In genomic region chr3:9249273-9250192, GRCh38 we compare ENCODE assay signal across 8 cellular contexts. TPM values are rescaled to one million over a fixed set of nuclear protein-coding genes. Genes with fewer than 3 reads are reported as not detected.
DNase-seq lines count a peak whose midpoint lies in the region; ATAC-seq, FAIRE-seq and TF ChIP-seq lines count a peak whose summit lies in the region.

Gene SRGAP3, minus strand, starts transcription at chr3:9249646. Its CDS starts 695 bp downstream, at chr3:9248951.

- H3K4me1 ChIP-seq in astrocyte (ENCODE audit: insufficient read depth, low read length) (peaks cover 20% of the 10 kb centered on the region), rectal smooth muscle tissue (ENCODE audit: control insufficient read depth, insufficient read depth, low read length) (peaks cover 5% of the 10 kb centered on the region), aorta (ENCODE audit: control insufficient read depth in 1 of 2, insufficient read depth in 2 of 2, low read length in 2 of 2) (no peaks in the 10 kb centered on the region)

- intact Hi-C loops in aorta (cut with DNase I) = no loop called here

- H3K4me2 ChIP-seq in astrocyte (ENCODE audit: low read length) = peak within 1 kb of the TSS; percentile 99

- no peaks in the 10 kb centered on the region for H3K9me3 Mint-ChIP-seq in astrocyte (ENCODE audit: unreplicated experiment)

- peaks cover 16% of the 10 kb centered on the region for H3K4me1 Mint-ChIP-seq in T-helper 17 cell
- H3K4me1 Mint-ChIP-seq in astrocyte (ENCODE audit: low read depth, unreplicated experiment) = peaks cover 9% of the 10 kb centered on the region

- H3K36me3 Mint-ChIP-seq in T-helper 17 cell (ENCODE audit: low read depth) (no peaks in the 10 kb centered on the region), astrocyte (ENCODE audit: low read depth, unreplicated experiment) (peaks cover 3% of the 10 kb centered on the region)

- H3K27ac ChIP-seq in astrocyte (ENCODE audit: low read depth, low read length) (no peak within 1 kb of the TSS), rectal smooth muscle tissue (ENCODE audit: low read depth, low read length) (peak within 1 kb of the TSS; percentile 18), aorta (ENCODE audit: low read depth in 1 of 2, low read length in 2 of 2) (no peak within 1 kb of the TSS)

- no peak for TF ChIP-seq POLR2A in GM12891 (IDR thresholded peaks at IDR 0.05; ENCODE audit: low read depth, low read length)

- H3K27me3 Mint-ChIP-seq in T-helper 17 cell (peaks cover 32% of the 10 kb centered on the region), astrocyte (ENCODE audit: low read depth, unreplicated experiment) (peaks cover 2% of the 10 kb centered on the region)

- peaks cover 14% of the 10 kb centered on the region for H3K27me3 ChIP-seq in astrocyte (ENCODE audit: insufficient read depth, low read length)
- H3K27me3 ChIP-seq in rectal smooth muscle tissue (ENCODE audit: control insufficient read depth, insufficient read depth, low read length) = no peaks in the 10 kb centered on the region
- no peaks in the 10 kb centered on the region for H3K27me3 ChIP-seq in aorta (ENCODE audit: control insufficient read depth in 1 of 2, insufficient read depth in 2 of 2, low read length in 1 of 2)

- H3K79me2 ChIP-seq in astrocyte (ENCODE audit: insufficient read depth, low read length) = no peaks in the 10 kb centered on the region

- no peaks in the 10 kb centered on the region for H3K9me3 ChIP-seq in T-helper 17 cell (ENCODE audit: control insufficient read depth, low read length, poor library complexity, severe bottlenecking)
- no peaks in the 10 kb centered on the region for H3K9me3 ChIP-seq in astrocyte (ENCODE audit: insufficient read depth, low read depth, low read length)
- no peaks in the 10 kb centered on the region for H3K9me3 ChIP-seq in aorta (ENCODE audit: control insufficient read depth, low read length)

- no peak for TF ChIP-seq CTCF in astrocyte (IDR thresholded peaks at IDR 0.05; ENCODE audit: insufficient read depth, low read depth, low read length)

- H3K4me3 Mint-ChIP-seq in T-helper 17 cell (peak within 1 kb of the TSS; percentile 92), astrocyte (ENCODE audit: unreplicated experiment) (peak within 1 kb of the TSS; percentile 87)

- no peaks in the 10 kb centered on the region for H3K36me3 ChIP-seq in astrocyte (ENCODE audit: insufficient read depth, low read length)
- H3K36me3 ChIP-seq in rectal smooth muscle tissue (ENCODE audit: control insufficient read depth, insufficient read depth, low read length) = no peaks in the 10 kb centered on the region
- H3K36me3 ChIP-seq in aorta (ENCODE audit: control insufficient read depth in 1 of 2, insufficient read depth in 2 of 2, low read length in 1 of 2) = no peaks in the 10 kb centered on the region

- H4K20me1 ChIP-seq in astrocyte (ENCODE audit: insufficient read depth, low read length) = no peaks in the 10 kb centered on the region

- DNase-seq in GM12891 (ENCODE audit: insufficient read length, low spot score) (peak; percentile 62), NCI-H146 treated with DMSO at 0.1 percent for 48 hours (lab: John Stamatoyannopoulos, UW; ENCODE audit: unreplicated experiment) (peak; percentile 33), T-helper 17 cell (peak; percentile 31 to 48 (median 46)), astrocyte (ENCODE audit: low read depth) (peak; percentile 88), hepatic stellate cell (ENCODE audit: low spot score) (peak; percentile 85), aorta (peak; percentile 92 to 93)

- H2AFZ ChIP-seq in astrocyte (ENCODE audit: low read depth, low read length) = peak within 1 kb of the TSS; percentile 98

- H3K4me3 ChIP-seq in astrocyte (ENCODE audit: insufficient read depth, low read depth, low read length) (peak within 1 kb of the TSS; percentile 71), rectal smooth muscle tissue (ENCODE audit: low read length) (peak within 1 kb of the TSS; percentile 81), aorta (ENCODE audit: low read length in 2 of 2) (peak within 1 kb of the TSS; percentile 21 to 40)

- H3K9ac ChIP-seq in astrocyte (ENCODE audit: low read length) (peak within 1 kb of the TSS; percentile 63), rectal smooth muscle tissue (ENCODE audit: low read length) (peak within 1 kb of the TSS; percentile 8)

- FAIRE-seq in GM12891 (lab: Jason Lieb, UNC) = peak; percentile 93
- no peak for FAIRE-seq in astrocyte (lab: Jason Lieb, UNC)

- WGBS in aorta, 2 donors = 2 to 3% methylated on average over 28 of the region's 28 CpGs

- ATAC-seq in HG02870 (IDR thresholded peaks at IDR 0.05; ENCODE audit: unreplicated experiment) (peak; percentile 100), T-helper 17 cell (peak; percentile 99), aorta (ENCODE audit: low FRiP score) (peak; percentile 95)

- peak within 1 kb of the TSS; percentile 68 for H3K27ac Mint-ChIP-seq in T-helper 17 cell
- H3K27ac Mint-ChIP-seq in astrocyte (ENCODE audit: unreplicated experiment) = peak within 1 kb of the TSS; percentile 27

TF ChIP-seq in GM12891, 5 proteins besides CTCF, POLR2A, EP300 and RAD21:
- TF ChIP-seq POLR2AphosphoS5 (IDR thresholded peaks at IDR 0.05; ENCODE audit: low read depth, low read length) (no peak), POU2F2 (IDR thresholded peaks at IDR 0.05; ENCODE audit: low read depth, low read length) (0 out of 2 replicates have a peak, but pooled peaks have one; percentile 46), TAF1 (IDR thresholded peaks at IDR 0.05; ENCODE audit: low read depth, low read length) (no peak), PAX5 (IDR thresholded peaks at IDR 0.05; ENCODE audit: insufficient read depth, low read length, severe bottlenecking) (no peak), SPI1 (IDR thresholded peaks at IDR 0.05; ENCODE audit: low read depth, low read length) (peak; percentile 45; the same call in 1 of the 2 replicates)

RNA-seq across cellular contexts. Expression of gene SRGAP3, which starts in this region (rescaled TPM):
- 7.5 TPM for polyA plus RNA-seq in GM12891 (2012; ENCODE audit: low read depth, missing spikeins)
- total RNA-seq in T-helper 17 cell = 1 to 10 TPM; 1.8 to 2.2 TPM
- 3.9 and 5.4 TPM in 2 replicates for total RNA-seq in astrocyte
- total RNA-seq in aorta = 10 to 100 TPM in 1 of 2 donors, 1 to 10 TPM in 1; 2.0 to 11.7 TPM
- polyA plus RNA-seq in aorta = under 1 TPM; 0.26 to 0.63 TPM

Comparison
In these comparisons a context has a peak if more than half of its experiments do, and no peak if none do; other contexts are left out.
1. DNase-seq: peak in every context shown above with its lines; median percentile 92 in aorta; 88 in astrocyte; 85 in hepatic stellate cell; 62 in GM12891; 46 in T-helper 17 cell; 33 in NCI-H146 treated with DMSO at 0.1 percent for 48 hours.
2. H3K4me3 ChIP-seq: peak in every context shown above with its lines; median percentile 81 in rectal smooth muscle tissue; 71 in astrocyte; 30 in aorta.